1 cellular context compared by ENCODE assay signal in the genomic region with DNA sequence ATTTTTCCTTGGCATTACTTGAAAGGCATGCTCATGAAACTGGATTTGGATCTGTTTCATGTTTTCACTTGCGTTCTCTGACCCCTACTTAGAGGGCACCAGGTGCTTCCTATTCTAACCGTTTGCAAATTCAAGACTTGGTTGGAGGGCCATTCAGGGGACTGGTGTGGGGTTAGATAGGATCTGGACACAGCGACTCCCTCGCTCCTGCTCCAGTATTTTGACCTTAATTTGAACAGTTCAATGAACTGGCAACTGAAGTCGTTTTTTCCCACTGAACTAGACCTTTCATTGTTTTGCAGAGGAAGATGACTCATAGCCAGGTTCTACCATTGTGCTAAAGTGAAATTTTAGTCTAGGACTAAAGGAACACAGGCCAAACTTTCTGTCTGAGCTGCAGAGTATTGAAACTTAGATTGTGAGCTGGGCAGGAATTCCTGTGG.
TF ChIP-seq lines count a peak whose summit lies in the region.

No MANE protein-coding gene starts in this region.

TF ChIP-seq in GM12878, 131 proteins besides CTCF, POLR2A, EP300 and RAD21 (continued from another document):
- TF ChIP-seq ETV6 (conservative IDR thresholded peaks at IDR 0.05 in 1 of 2, IDR thresholded peaks at IDR 0.05 in 1 of 2; ENCODE audit: borderline replicate concordance in 1 of 2, low read depth in 1 of 2) (peak in 1 of 2 experiments; percentile 15; a peak in 1 of 4 replicates), POLR2AphosphoS5 (IDR thresholded peaks at IDR 0.05; ENCODE audit: low read length) (peak; percentile 58; the same call in 1 of the 2 replicates), NR2F1 (conservative IDR thresholded peaks at IDR 0.05) (peak; percentile 49), TCF12 (IDR thresholded peaks at IDR 0.05; ENCODE audit: low read depth, low read length) (peak; percentile 68; the same call in 1 of the 2 replicates), TAF1 (IDR thresholded peaks at IDR 0.05; ENCODE audit: borderline replicate concordance, low read depth, low read length) (0 out of 2 replicates have a peak, but pooled peaks have one; percentile 38), IKZF1 (conservative IDR thresholded peaks at IDR 0.05) (peak; percentile 24; the same call in 1 of the 2 replicates), POU2F2 (IDR thresholded peaks at IDR 0.05; ENCODE audit: borderline replicate concordance, low read depth, low read length) (0 out of 3 replicates have a peak, but pooled peaks have one; percentile 34), EED (IDR thresholded peaks at IDR 0.05; ENCODE audit: low read depth) (peak; percentile 47), HCFC1 (IDR thresholded peaks at IDR 0.05; ENCODE audit: low read length) (no peak), SPI1 (IDR thresholded peaks at IDR 0.05; ENCODE audit: borderline replicate concordance, insufficient read depth, low read depth, low read length) (no peak), IKZF2 (IDR thresholded peaks at IDR 0.05) (peak in 1 of 2 experiments; percentile 20; a peak in 2 of 4 replicates), ZBED1 (IDR thresholded peaks at IDR 0.05; ENCODE audit: borderline replicate concordance) (no peak), ZNF217 (IDR thresholded peaks at IDR 0.05) (no peak), NFIC (IDR thresholded peaks at IDR 0.05; ENCODE audit: low read depth, low read length) (peak; percentile 59), RUNX3 (IDR thresholded peaks at IDR 0.05; ENCODE audit: low read length) (peak; percentile 25; the same call in 1 of the 2 replicates)
- TF ChIP-seq, protein P1, sequence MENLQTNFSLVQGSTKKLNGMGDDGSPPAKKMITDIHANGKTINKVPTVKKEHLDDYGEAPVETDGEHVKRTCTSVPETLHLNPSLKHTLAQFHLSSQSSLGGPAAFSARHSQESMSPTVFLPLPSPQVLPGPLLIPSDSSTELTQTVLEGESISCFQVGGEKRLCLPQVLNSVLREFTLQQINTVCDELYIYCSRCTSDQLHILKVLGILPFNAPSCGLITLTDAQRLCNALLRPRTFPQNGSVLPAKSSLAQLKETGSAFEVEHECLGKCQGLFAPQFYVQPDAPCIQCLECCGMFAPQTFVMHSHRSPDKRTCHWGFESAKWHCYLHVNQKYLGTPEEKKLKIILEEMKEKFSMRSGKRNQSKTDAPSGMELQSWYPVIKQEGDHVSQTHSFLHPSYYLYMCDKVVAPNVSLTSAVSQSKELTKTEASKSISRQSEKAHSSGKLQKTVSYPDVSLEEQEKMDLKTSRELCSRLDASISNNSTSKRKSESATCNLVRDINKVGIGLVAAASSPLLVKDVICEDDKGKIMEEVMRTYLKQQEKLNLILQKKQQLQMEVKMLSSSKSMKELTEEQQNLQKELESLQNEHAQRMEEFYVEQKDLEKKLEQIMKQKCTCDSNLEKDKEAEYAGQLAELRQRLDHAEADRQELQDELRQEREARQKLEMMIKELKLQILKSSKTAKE (IDR thresholded peaks at IDR 0.05; ENCODE audit: low read depth, poor library complexity, severe bottlenecking) = peak; percentile 33
- TF ChIP-seq, protein P2, sequence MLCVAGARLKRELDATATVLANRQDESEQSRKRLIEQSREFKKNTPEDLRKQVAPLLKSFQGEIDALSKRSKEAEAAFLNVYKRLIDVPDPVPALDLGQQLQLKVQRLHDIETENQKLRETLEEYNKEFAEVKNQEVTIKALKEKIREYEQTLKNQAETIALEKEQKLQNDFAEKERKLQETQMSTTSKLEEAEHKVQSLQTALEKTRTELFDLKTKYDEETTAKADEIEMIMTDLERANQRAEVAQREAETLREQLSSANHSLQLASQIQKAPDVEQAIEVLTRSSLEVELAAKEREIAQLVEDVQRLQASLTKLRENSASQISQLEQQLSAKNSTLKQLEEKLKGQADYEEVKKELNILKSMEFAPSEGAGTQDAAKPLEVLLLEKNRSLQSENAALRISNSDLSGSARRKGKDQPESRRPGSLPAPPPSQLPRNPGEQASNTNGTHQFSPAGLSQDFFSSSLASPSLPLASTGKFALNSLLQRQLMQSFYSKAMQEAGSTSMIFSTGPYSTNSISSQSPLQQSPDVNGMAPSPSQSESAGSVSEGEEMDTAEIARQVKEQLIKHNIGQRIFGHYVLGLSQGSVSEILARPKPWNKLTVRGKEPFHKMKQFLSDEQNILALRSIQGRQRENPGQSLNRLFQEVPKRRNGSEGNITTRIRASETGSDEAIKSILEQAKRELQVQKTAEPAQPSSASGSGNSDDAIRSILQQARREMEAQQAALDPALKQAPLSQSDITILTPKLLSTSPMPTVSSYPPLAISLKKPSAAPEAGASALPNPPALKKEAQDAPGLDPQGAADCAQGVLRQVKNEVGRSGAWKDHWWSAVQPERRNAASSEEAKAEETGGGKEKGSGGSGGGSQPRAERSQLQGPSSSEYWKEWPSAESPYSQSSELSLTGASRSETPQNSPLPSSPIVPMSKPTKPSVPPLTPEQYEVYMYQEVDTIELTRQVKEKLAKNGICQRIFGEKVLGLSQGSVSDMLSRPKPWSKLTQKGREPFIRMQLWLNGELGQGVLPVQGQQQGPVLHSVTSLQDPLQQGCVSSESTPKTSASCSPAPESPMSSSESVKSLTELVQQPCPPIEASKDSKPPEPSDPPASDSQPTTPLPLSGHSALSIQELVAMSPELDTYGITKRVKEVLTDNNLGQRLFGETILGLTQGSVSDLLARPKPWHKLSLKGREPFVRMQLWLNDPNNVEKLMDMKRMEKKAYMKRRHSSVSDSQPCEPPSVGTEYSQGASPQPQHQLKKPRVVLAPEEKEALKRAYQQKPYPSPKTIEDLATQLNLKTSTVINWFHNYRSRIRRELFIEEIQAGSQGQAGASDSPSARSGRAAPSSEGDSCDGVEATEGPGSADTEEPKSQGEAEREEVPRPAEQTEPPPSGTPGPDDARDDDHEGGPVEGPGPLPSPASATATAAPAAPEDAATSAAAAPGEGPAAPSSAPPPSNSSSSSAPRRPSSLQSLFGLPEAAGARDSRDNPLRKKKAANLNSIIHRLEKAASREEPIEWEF (IDR thresholded peaks at IDR 0.05; ENCODE audit: insufficient replicate concordance, low read depth, low read length) = peak; percentile 29
